In the genomic region with DNA sequence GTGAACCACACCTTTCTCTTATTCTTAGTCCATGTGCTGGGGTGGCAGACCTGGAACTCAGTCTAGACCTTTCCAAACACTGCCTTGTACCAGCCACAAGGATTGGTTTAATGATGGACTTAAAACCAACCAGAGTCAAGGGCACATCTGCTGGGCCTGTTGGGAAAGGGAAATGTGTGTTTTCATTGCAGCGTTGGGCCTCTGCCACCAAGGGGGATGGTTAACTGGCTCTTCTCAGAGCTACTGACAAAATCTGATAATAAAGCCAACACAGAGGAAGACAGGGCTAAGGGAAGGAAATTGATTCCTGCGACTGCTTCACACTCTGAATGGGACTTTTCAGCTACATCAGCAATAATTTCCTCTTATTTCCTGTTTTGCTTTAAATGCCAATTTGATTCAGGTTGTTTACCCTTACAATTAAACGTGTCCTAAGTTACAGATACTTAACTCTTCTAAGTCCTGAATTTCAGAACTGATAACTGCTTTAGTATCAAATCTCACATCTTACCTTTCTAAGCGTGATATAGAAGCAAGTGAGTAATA, we compare ENCODE assay signal across 19 cellular contexts.
DNase-seq lines count a peak whose midpoint lies in the region; ATAC-seq, FAIRE-seq and TF ChIP-seq lines count a peak whose summit lies in the region.
"Had no signal": no experiment of that assay in that cellular context is flagged by ENCODE, and none has a peak within 500 bp of the region (broad histone marks: within the 10 kb centered on the region; RNA-seq: fewer than 3 reads in every experiment).

No MANE protein-coding gene starts in this region.

- H3K18ac ChIP-seq in IMR-90 (ENCODE audit: low read depth, low read length): no peak overlapping the region

- no peak overlapping the region for H2BK20ac ChIP-seq in IMR-90 (ENCODE audit: low read depth, low read length)

- TF ChIP-seq CTCF in IMR-90 (conservative IDR thresholded peaks at IDR 0.05; ENCODE audit: low read depth, low read length): no peak
- no peak for TF ChIP-seq CTCF in K562 (IDR thresholded peaks at IDR 0.05 in 2 of 3, conservative IDR thresholded peaks at IDR 0.05 in 1 of 3; ENCODE audit: insufficient read depth in 2 of 3, low read depth in 1 of 3, low read length in 3 of 3)
- TF ChIP-seq CTCF in HepG2 (CRISPR knock-in tag; IDR thresholded peaks at IDR 0.05): no peak

- H2AFZ ChIP-seq in IMR-90 (replicated peaks; ENCODE audit: low read length, poor library complexity) (no peak overlapping the region), K562 (ENCODE audit: low read depth, low read length) (no peak overlapping the region), HepG2 (ENCODE audit: low read length) (no peak overlapping the region)

- no peak overlapping the region for H2BK120ac ChIP-seq in IMR-90 (ENCODE audit: low read depth, low read length)

- H3K4me1 Mint-ChIP-seq in T-helper 2 cell treated with Interferon-gamma antibody and Interleukin-4, amounts not matched to agents 5 μg/mL and 100 μg/mL, for 36 hours (ENCODE audit: low read depth): peaks cover 2% of the 10 kb centered on the region
- H3K4me1 Mint-ChIP-seq in activated naive CD8-positive, alpha-beta T cell treated with anti-CD3 and anti-CD28 coated beads for 36 hours: no peaks in the 10 kb centered on the region
- H3K4me1 Mint-ChIP-seq: IgD-negative memory B cell had no signal

- H3K27me3 ChIP-seq in IMR-90 (ENCODE audit: control insufficient read depth, insufficient read depth, low read length) (no peaks in the 10 kb centered on the region), K562 (ENCODE audit: control insufficient read depth in 2 of 2, insufficient read depth in 2 of 2, low read length in 2 of 2) (no peaks in the 10 kb centered on the region), HepG2 (ENCODE audit: control insufficient read depth in 1 of 2, insufficient read depth in 2 of 2, low read length in 2 of 2) (no peaks in the 10 kb centered on the region)
- H3K27me3 ChIP-seq: BLaER1 had no signal

- H3K4me1 ChIP-seq in IMR-90 (ENCODE audit: control insufficient read depth, insufficient read depth, low read length) (no peaks in the 10 kb centered on the region), K562 (replicated peaks in 1 of 2; ENCODE audit: control insufficient read depth in 2 of 2, insufficient read depth in 2 of 2, low read length in 2 of 2) (no peaks in the 10 kb centered on the region), HepG2 (ENCODE audit: insufficient read depth, low read length) (no peaks in the 10 kb centered on the region)
- H3K4me1 ChIP-seq: BLaER1, HAP-1 had no signal

- no CpG with 5 or more reads among the region's 4 CpGs for WGBS in IMR-90 (ENCODE audit: extremely low coverage in 2 of 2, insufficient read length in 1 of 2), 2 experiments
- 5% methylated on average over 4 of the region's 4 CpGs for WGBS in K562 (ENCODE audit: insufficient coverage, low coverage, missing lambda C conversion rate)
- WGBS in HepG2 (ENCODE audit: low lambda C conversion rate): under 1% methylated on average over 4 of the region's 4 CpGs

- no peak overlapping the region for H4K91ac ChIP-seq in IMR-90 (ENCODE audit: insufficient read depth, low read depth, low read length)

- H3K9ac ChIP-seq in IMR-90 (ENCODE audit: low read depth, low read length) (no peak overlapping the region), K562 (ENCODE audit: insufficient read depth in 1 of 2, low read depth in 2 of 2, low read length in 2 of 2) (no peak overlapping the region), HepG2 (ENCODE audit: insufficient read depth, low read depth, low read length) (no peak overlapping the region)
- H3K9ac ChIP-seq: BLaER1 had no signal

- H4K8ac ChIP-seq in IMR-90 (ENCODE audit: low read depth in 2 of 2, low read length in 2 of 2): no peak overlapping the region

- H3K14ac ChIP-seq in IMR-90 (replicated peaks; ENCODE audit: low read depth, low read length): no peak overlapping the region

- H3K4me3 ChIP-seq in IMR-90 (ENCODE audit: insufficient read depth, low read depth, low read length) (no peak overlapping the region), K562 (no peak overlapping the region), HepG2 (replicated peaks in 1 of 3; ENCODE audit: insufficient read depth in 1 of 3, low read depth in 2 of 3, low read length in 3 of 3) (no peak overlapping the region)
- H3K4me3 ChIP-seq: BLaER1, HAP-1 had no signal

- H4K5ac ChIP-seq in IMR-90 (ENCODE audit: low read depth, low read length): no peak overlapping the region

- H3K9me3 Mint-ChIP-seq in T-helper 2 cell treated with Interferon-gamma antibody and Interleukin-4, amounts not matched to agents 5 μg/mL and 100 μg/mL, for 36 hours: peaks cover 25% of the 10 kb centered on the region
- peaks cover 2% of the 10 kb centered on the region for H3K9me3 Mint-ChIP-seq in activated naive CD8-positive, alpha-beta T cell treated with anti-CD3 and anti-CD28 coated beads for 36 hours
- H3K9me3 Mint-ChIP-seq: CD8-positive, alpha-beta T cell had no signal

- H3K36me3 ChIP-seq in IMR-90 (ENCODE audit: control insufficient read depth, insufficient read depth, low read length) (no peaks in the 10 kb centered on the region), K562 (ENCODE audit: control insufficient read depth, insufficient read depth, low read length) (no peaks in the 10 kb centered on the region), HepG2 (replicated peaks in 1 of 2; ENCODE audit: control insufficient read depth in 1 of 2, insufficient read depth in 2 of 2, low read length in 2 of 2) (no peaks in the 10 kb centered on the region)
- H3K36me3 ChIP-seq: BLaER1, HAP-1 had no signal

- TF ChIP-seq EP300 in K562 (IDR thresholded peaks at IDR 0.05; ENCODE audit: low read length): no peak
- no peak for TF ChIP-seq EP300 in HepG2 (IDR thresholded peaks at IDR 0.05; ENCODE audit: low read depth in 2 of 2, low read length in 2 of 2)
- TF ChIP-seq EP300 in HepG2 (CRISPR knock-in tag; IDR thresholded peaks at IDR 0.05; ENCODE audit: borderline replicate concordance): no peak

- H3K79me1 ChIP-seq in IMR-90 (ENCODE audit: low read depth in 1 of 2, low read length in 2 of 2): no peaks in the 10 kb centered on the region

- TF ChIP-seq RAD21 in IMR-90 (IDR thresholded peaks at IDR 0.05; ENCODE audit: low read length) (no peak), K562 (CRISPR knock-in tag; conservative IDR thresholded peaks at IDR 0.05 in 1 of 2, IDR thresholded peaks at IDR 0.05 in 1 of 2) (no peak), HepG2 (CRISPR knock-in tag; IDR thresholded peaks at IDR 0.05) (no peak)

- TF ChIP-seq POLR2A in IMR-90 (IDR thresholded peaks at IDR 0.05; ENCODE audit: low read depth, low read length) (no peak), K562 (conservative IDR thresholded peaks at IDR 0.05) (no peak), HepG2 (IDR thresholded peaks at IDR 0.05; ENCODE audit: insufficient read depth in 1 of 2, low read depth in 2 of 2, low read length in 2 of 2) (no peak)

- no peak overlapping the region for H2AK5ac ChIP-seq in IMR-90 (ENCODE audit: low read depth, low read length)

- DNase-seq in IMR-90 (no peak), K562 (ENCODE audit: extremely low read depth in 1 of 4, low spot score in 3 of 4) (no peak), HepG2 (ENCODE audit: low spot score) (no peak)
- DNase-seq in T-helper 2 cell treated with Interferon-gamma antibody and Interleukin-4, amounts not matched to agents 5 μg/mL and 100 μg/mL, for 36 hours (ENCODE audit: low spot score): no peak
- DNase-seq in activated naive CD8-positive, alpha-beta T cell treated with anti-CD3 and anti-CD28 coated beads for 36 hours: no peak
- DNase-seq: Calu3; CD8-positive, alpha-beta T cell; DMS79 treated with DMSO at 0.1 percent for 48 hours; GF-D8; Kasumi-1; KG1 had no signal

- FAIRE-seq in K562 (lab: Jason Lieb, UNC) (no peak), HepG2 (lab: Jason Lieb, UNC) (no peak)
- FAIRE-seq: A204.1, GM19239 had no signal

- intact Hi-C loops in IMR-90 (cut with micrococcal nuclease) (no loop called here), K562 (cut with micrococcal nuclease) (no loop called here), HepG2 (cut with micrococcal nuclease; ENCODE audit: unreplicated experiment) (no loop called here)

- in situ Hi-C loops in IMR-90 (cut with MboI; ENCODE audit: low sequenced_read_pairs) (no loop called here), K562 (cut with MboI) (no loop called here), HepG2 (cut with HindIII; ENCODE audit: extremely low pct_ligation_motif_present, low pct_unique_long_range_greater_than_20kb) (no loop called here)

- CTCF ChIA-PET in IMR-90 (lab: Yijun Ruan, JAX): no interaction called here
- CTCF ChIA-PET in K562 (lab: Yijun Ruan, JAX; ENCODE audit: low intra/inter-chr PET ratio): no interaction called here
- CTCF ChIA-PET in HepG2 (lab: Yijun Ruan, JAX; ENCODE audit: low intra/inter-chr PET ratio, low total read pairs): no interaction called here

- H3K9me1 ChIP-seq in IMR-90 (ENCODE audit: insufficient read depth, low read length) (no peaks in the 10 kb centered on the region), K562 (ENCODE audit: control insufficient read depth, insufficient read depth, low read length) (no peaks in the 10 kb centered on the region)

- POLR2A ChIA-PET in IMR-90 (lab: Charles Lee; ENCODE audit: unreplicated experiment) (no interaction called here), K562 (lab: Yijun Ruan, JAX) (no interaction called here), HepG2 (lab: Yijun Ruan, JAX) (no interaction called here)

- no peak overlapping the region for H2AK9ac ChIP-seq in IMR-90 (replicated peaks; ENCODE audit: low read depth, low read length, poor library complexity)

- no peaks in the 10 kb centered on the region for H3K79me2 ChIP-seq in K562 (ENCODE audit: control insufficient read depth, insufficient read depth, low read length)
- H3K79me2 ChIP-seq in HepG2 (ENCODE audit: insufficient read depth, low read length): no peaks in the 10 kb centered on the region

- no peaks in the 10 kb centered on the region for H3K27me3 Mint-ChIP-seq in T-helper 2 cell treated with Interferon-gamma antibody and Interleukin-4, amounts not matched to agents 5 μg/mL and 100 μg/mL, for 36 hours (ENCODE audit: low read depth)
- H3K27me3 Mint-ChIP-seq in activated naive CD8-positive, alpha-beta T cell treated with anti-CD3 and anti-CD28 coated beads for 36 hours: no peaks in the 10 kb centered on the region
- H3K27me3 Mint-ChIP-seq: IgD-negative memory B cell had no signal

- H3K4me3 Mint-ChIP-seq in T-helper 2 cell treated with Interferon-gamma antibody and Interleukin-4, amounts not matched to agents 5 μg/mL and 100 μg/mL, for 36 hours: no peak overlapping the region
- H3K4me3 Mint-ChIP-seq in activated naive CD8-positive, alpha-beta T cell treated with anti-CD3 and anti-CD28 coated beads for 36 hours: no peak overlapping the region
- H3K4me3 Mint-ChIP-seq: CD8-positive, alpha-beta T cell had no signal

- ATAC-seq in IMR-90 (ENCODE audit: low read depth): no peak
- no peak for ATAC-seq in K562
- no peak for ATAC-seq in HepG2
- ATAC-seq in GM21447 (IDR thresholded peaks at IDR 0.05; ENCODE audit: unreplicated experiment): no peak
- no peak for ATAC-seq in HG02870 (IDR thresholded peaks at IDR 0.05; ENCODE audit: unreplicated experiment)
- ATAC-seq: CD8-positive, alpha-beta T cell had no signal

- no peaks in the 10 kb centered on the region for H3K36me3 Mint-ChIP-seq in T-helper 2 cell treated with Interferon-gamma antibody and Interleukin-4, amounts not matched to agents 5 μg/mL and 100 μg/mL, for 36 hours (ENCODE audit: low read depth)
- no peaks in the 10 kb centered on the region for H3K36me3 Mint-ChIP-seq in activated naive CD8-positive, alpha-beta T cell treated with anti-CD3 and anti-CD28 coated beads for 36 hours
- H3K36me3 Mint-ChIP-seq: CD8-positive, alpha-beta T cell; IgD-negative memory B cell had no signal

- H4K20me1 ChIP-seq in IMR-90 (ENCODE audit: insufficient read depth, low read length) (no peaks in the 10 kb centered on the region), K562 (replicated peaks; ENCODE audit: control insufficient read depth, insufficient read depth, low read length) (no peaks in the 10 kb centered on the region), HepG2 (ENCODE audit: insufficient read depth, low read length) (no peaks in the 10 kb centered on the region)
- H4K20me1 ChIP-seq: BLaER1 had no signal

- BruUV-seq in IMR-90 (replicated peaks; lab: Mats Ljungman, UMichigan) (no TSS peak), K562 (replicated peaks; lab: Mats Ljungman, UMichigan) (no TSS peak), HepG2 (replicated peaks; lab: Mats Ljungman, UMichigan) (no TSS peak)

- H3K9me3 ChIP-seq in IMR-90 (ENCODE audit: control insufficient read depth, insufficient read depth, low read length) (no peaks in the 10 kb centered on the region; the same call in 1 of the 2 replicates), K562 (replicated peaks; ENCODE audit: control insufficient read depth, insufficient read depth, low read depth, low read length) (no peaks in the 10 kb centered on the region), HepG2 (ENCODE audit: low read length) (peaks cover 16% of the 10 kb centered on the region; the same call in 1 of the 2 replicates)
- H3K9me3 ChIP-seq: BLaER1, HAP-1 had no signal

- no peak overlapping the region for H3K56ac ChIP-seq in IMR-90 (ENCODE audit: extremely low read depth, insufficient read depth, low read length)

- H3K23ac ChIP-seq in IMR-90 (ENCODE audit: low read depth, low read length): no peak overlapping the region

- H3K27ac Mint-ChIP-seq in T-helper 2 cell treated with Interferon-gamma antibody and Interleukin-4, amounts not matched to agents 5 μg/mL and 100 μg/mL, for 36 hours: no peak overlapping the region
- H3K27ac Mint-ChIP-seq in activated naive CD8-positive, alpha-beta T cell treated with anti-CD3 and anti-CD28 coated beads for 36 hours: no peak overlapping the region
- H3K27ac Mint-ChIP-seq: CD8-positive, alpha-beta T cell; IgD-negative memory B cell had no signal

- dilution Hi-C loops in IMR-90 (cut with HindIII; ENCODE audit: low sequenced_read_pairs, unreplicated experiment): no loop called here

- H3K27ac ChIP-seq in IMR-90 (ENCODE audit: insufficient read depth, low read length) (no peak overlapping the region), K562 (ENCODE audit: extremely low read depth, low read depth, low read length) (no peak overlapping the region), HepG2 (ENCODE audit: extremely low read length, insufficient read depth, low read length) (no peak overlapping the region)
- H3K27ac ChIP-seq: BLaER1, HL-60 had no signal

- H3K4ac ChIP-seq in IMR-90 (ENCODE audit: low read depth, low read length): no peak overlapping the region

- no peak overlapping the region for H2BK5ac ChIP-seq in IMR-90 (ENCODE audit: low read depth, low read length, poor library complexity, severe bottlenecking)

- no peak overlapping the region for H3K4me2 ChIP-seq in IMR-90 (ENCODE audit: low read depth, low read length)
- H3K4me2 ChIP-seq in K562 (ENCODE audit: insufficient read depth, low read length): no peak overlapping the region
- H3K4me2 ChIP-seq in HepG2 (ENCODE audit: low read depth, low read length): no peak overlapping the region
- H3K4me2 ChIP-seq: BLaER1 had no signal

- H2BK15ac ChIP-seq in IMR-90 (ENCODE audit: low read depth, low read length): no peak overlapping the region
